Comparison of ENCODE assay signal across 8 cellular contexts in genomic region chr1:63323866-63324778, GRCh38. TPM values are rescaled to one million over a fixed set of nuclear protein-coding genes. Genes with fewer than 3 reads are reported as not detected.
A peak's percentile ranks its signal among the peaks of the same experiment; 100 is the strongest.
DNase-seq lines count a peak whose midpoint lies in the region; ATAC-seq and TF ChIP-seq lines count a peak whose summit lies in the region.

No MANE protein-coding gene starts in this region.

- intact Hi-C loops in heart left ventricle (cut with DNase I) (no loop called here), Right ventricle myocardium superior (cut with DNase I) (no loop called here), activated B cell treated with CpG ODN at 0.5 μM for 24 hours (cut with micrococcal nuclease) (loop anchor here (2.0 to 5.0 kb wide), 2 partner anchors 43 to 198 kb away; partner anchors contain the start of genes ALG6, EFCAB7 and ITGB3BP), transverse colon (cut with DNase I; ENCODE audit: low total_unique reads) (no loop called here), lower leg skin (cut with DNase I; ENCODE audit: low total_unique reads) (no loop called here), dorsolateral prefrontal cortex (cut with DNase I) (no loop called here)

- no peak for TF ChIP-seq EP300 in transverse colon (IDR thresholded peaks at IDR 0.05; ENCODE audit: low read depth)

- CTCF ChIA-PET in activated B cell treated with CpG ODN at 0.5 μM for 24 hours (lab: Charles Lee): no interaction called here

- peaks cover 5% of the 10 kb centered on the region for H3K9me3 Mint-ChIP-seq in activated B cell treated with CpG ODN at 0.5 μM for 24 hours

- H3K4me3 ChIP-seq in heart left ventricle (peak overlapping the region in 9 of 12 donors; percentile 6 to 67 (median 51)), transverse colon (peak overlapping the region in 3 of 4 donors; percentile 31 to 64 (median 50)), lower leg skin (ENCODE audit: low read depth, poor library complexity, severe bottlenecking) (no peak overlapping the region), dorsolateral prefrontal cortex (peak overlapping the region in 20 of 59 donors; percentile 10 to 64 (median 52))

- TF ChIP-seq POLR2A in heart left ventricle (IDR thresholded peaks at IDR 0.05) (no peak), transverse colon (IDR thresholded peaks at IDR 0.05) (no peak), lower leg skin (IDR thresholded peaks at IDR 0.05) (no peak)

- peaks cover 22% of the 10 kb centered on the region for H3K4me1 Mint-ChIP-seq in activated B cell treated with CpG ODN at 0.5 μM for 24 hours

- peaks cover 58% of the 10 kb centered on the region for H3K27me3 Mint-ChIP-seq in activated B cell treated with CpG ODN at 0.5 μM for 24 hours

- WGBS in heart left ventricle, 4 donors: 2 to 12% (median 5%) methylated on average over 24 to 114 of the region's 114 CpGs
- 9 to 18% methylated on average over 11 to 49 of the region's 114 CpGs for WGBS in transverse colon (ENCODE audit: low coverage in 1 of 2), 2 donors
- WGBS in lower leg skin, 2 donors: 8 to 13% methylated on average over 29 to 52 of the region's 114 CpGs

- H3K27ac ChIP-seq in heart left ventricle (no peak overlapping the region), transverse colon (no peak overlapping the region), dorsolateral prefrontal cortex (no peak overlapping the region)

- ATAC-seq in heart left ventricle: no peak
- ATAC-seq in Right ventricle myocardium superior (ENCODE audit: poor library complexity): no peak
- ATAC-seq in activated B cell treated with CpG ODN at 0.5 μM for 24 hours (ENCODE audit: low read depth): no peak
- ATAC-seq in HG03159 (IDR thresholded peaks at IDR 0.05; ENCODE audit: unreplicated experiment): no peak

- H3K9me3 ChIP-seq in heart left ventricle (no peaks in the 10 kb centered on the region), transverse colon (no peaks in the 10 kb centered on the region)

- peak overlapping the region; percentile 73 for H3K4me3 Mint-ChIP-seq in activated B cell treated with CpG ODN at 0.5 μM for 24 hours

- POLR2A ChIA-PET in activated B cell treated with CpG ODN at 0.5 μM for 24 hours (lab: Charles Lee): no interaction called here

- H3K27me3 ChIP-seq in heart left ventricle: peaks cover 76 to 100% (median 98%) of the 10 kb centered on the region in 9 donors
- H3K27me3 ChIP-seq in transverse colon: peaks cover 100% of the 10 kb centered on the region
- peaks cover 42 to 100% (median 98%) of the 10 kb centered on the region in 45 donors for H3K27me3 ChIP-seq in dorsolateral prefrontal cortex

- H3K4me1 ChIP-seq in heart left ventricle: peaks cover 0 to 55% (median 11%) of the 10 kb centered on the region in 12 donors
- H3K4me1 ChIP-seq in transverse colon: peaks cover 0 to 47% (median 37%) of the 10 kb centered on the region in 4 donors

- in situ Hi-C loops in transverse colon (cut with MboI; ENCODE audit: low pct_ligation_motif_present in 1 of 4, low pct_unique_long_range_greater_than_20kb in 1 of 4, low sequenced_read_pairs in 3 of 4): no loop called here

- peak overlapping the region; percentile 63 for H3K27ac Mint-ChIP-seq in activated B cell treated with CpG ODN at 0.5 μM for 24 hours

- DNase-seq in heart left ventricle (no peak), Right ventricle myocardium superior (no peak), activated B cell treated with CpG ODN at 0.5 μM for 24 hours (peak; percentile 16), islet precursor cell (peak; percentile 56), transverse colon (no peak), lower leg skin (ENCODE audit: low spot score in 2 of 2) (no peak), dorsolateral prefrontal cortex (no peak)

- no peak for TF ChIP-seq CTCF in heart left ventricle (IDR thresholded peaks at IDR 0.05)
- TF ChIP-seq CTCF in activated B cell treated with CpG ODN at 0.5 μM for 24 hours (IDR thresholded peaks at IDR 0.05): no peak
- TF ChIP-seq CTCF in transverse colon (IDR thresholded peaks at IDR 0.05): no peak
- no peak for TF ChIP-seq CTCF in lower leg skin (IDR thresholded peaks at IDR 0.05)
- TF ChIP-seq CTCF in dorsolateral prefrontal cortex (IDR thresholded peaks at IDR 0.05 in 54 of 56, conservative IDR thresholded peaks at IDR 0.05 in 2 of 56; ENCODE audit: low read depth in 1 of 56, partially characterized antibody in 56 of 56): no peak

- H3K36me3 Mint-ChIP-seq in activated B cell treated with CpG ODN at 0.5 μM for 24 hours (ENCODE audit: low read depth): peaks cover 6% of the 10 kb centered on the region

- H3K36me3 ChIP-seq in heart left ventricle (no peaks in the 10 kb centered on the region), transverse colon (no peaks in the 10 kb centered on the region)

RNA-seq across cellular contexts. Expression of gene FOXD3, which starts 1.8 kb away (rescaled TPM):
- total RNA-seq in heart left ventricle (under 1 TPM in 8 of 9 donors, not detected in 1; 0.12 to 0.81 (median 0.34) TPM), Right ventricle myocardium superior (0.24 TPM), activated B cell treated with CpG ODN at 0.5 μM for 24 hours (not detected in 2 replicates), transverse colon (under 1 TPM in 2 of 4 donors, not detected in 2; 0.32 to 0.68 TPM), lower leg skin (1 to 10 TPM in 3 of 4 donors, not detected in 1; 1.3 to 4.2 (median 2.0) TPM), dorsolateral prefrontal cortex (under 1 TPM in 1 of 120 experiments, not detected in 119; 0.27 TPM)
- under 1 TPM; 0.03 to 0.19 TPM for polyA plus RNA-seq in heart left ventricle

RNA-seq across cellular contexts. Expression of gene ALG6, which starts 43.3 kb away (rescaled TPM):
- total RNA-seq in heart left ventricle (1 to 10 TPM; 3.0 to 7.4 (median 3.9) TPM), Right ventricle myocardium superior (4.2 TPM), activated B cell treated with CpG ODN at 0.5 μM for 24 hours (20.0 and 21.5 TPM in 2 replicates), transverse colon (10 to 100 TPM in 2 of 4 donors, 1 to 10 TPM in 1, under 1 TPM in 1; 0.60 to 20.0 (median 9.3) TPM), lower leg skin (10 to 100 TPM in 3 of 4 donors, 1 to 10 TPM in 1; 8.4 to 14.7 (median 12.3) TPM), dorsolateral prefrontal cortex (10 to 100 TPM in 103 of 120 experiments, 1 to 10 TPM in 17; 6.3 to 21.8 (median 12.7) TPM)
- polyA plus RNA-seq in heart left ventricle: 1 to 10 TPM; 6.0 to 7.6 TPM

Comparison
In these comparisons a context has a peak if more than half of its experiments do, and no peak if none do; other contexts are left out.
1. DNase-seq: peak in activated B cell treated with CpG ODN at 0.5 μM for 24 hours (single experiment) and islet precursor cell (single experiment); none in heart left ventricle (0 of 5), Right ventricle myocardium superior (single experiment), transverse colon (single experiment), lower leg skin (0 of 2) and dorsolateral prefrontal cortex (0 of 10).